13 cellular contexts compared by ENCODE assay signal in genomic region chr19:46611791-46612190, GRCh38. TPM values are rescaled to one million over a fixed set of nuclear protein-coding genes. Genes with fewer than 3 reads are reported as not detected.
A peak's percentile ranks its signal among the peaks of the same experiment; 100 is the strongest.
DNase-seq lines count a peak whose midpoint lies in the region; ATAC-seq and TF ChIP-seq lines count a peak whose summit lies in the region.
"Had no signal": no experiment of that assay in that cellular context is flagged by ENCODE, and none has a peak within 500 bp of the region (broad histone marks: within the 10 kb centered on the region; RNA-seq: fewer than 3 reads in every experiment).

No MANE protein-coding gene starts in this region.

- H3K36me3 ChIP-seq in SK-N-MC (ENCODE audit: insufficient read depth, low read length) (peaks cover 33% of the 10 kb centered on the region; the same call in 1 of the 2 replicates), esophagus squamous epithelium (peaks cover 26 to 41% (median 31%) of the 10 kb centered on the region in 3 donors), GM23338 (ENCODE audit: insufficient read depth) (peaks cover 16% of the 10 kb centered on the region; the same call in 1 of the 2 replicates)

- H3K27ac Mint-ChIP-seq in activated naive CD4-positive, alpha-beta T cell treated with anti-CD3 and anti-CD28 coated beads for 36 hours: peak overlapping the region; percentile 80
- H3K27ac Mint-ChIP-seq in stimulated activated naive B cell treated with anti-CD40 and anti-IgM and Interleukin-4, amounts not matched to agents 10 μg/mL and 1 μg/mL and 100 μg/mL, for 72 hours: peak overlapping the region; percentile 82
- no peak overlapping the region for H3K27ac Mint-ChIP-seq in GM23338

- no peaks in the 10 kb centered on the region for H3K9me3 Mint-ChIP-seq in activated naive CD4-positive, alpha-beta T cell treated with anti-CD3 and anti-CD28 coated beads for 36 hours
- no peaks in the 10 kb centered on the region for H3K9me3 Mint-ChIP-seq in stimulated activated naive B cell treated with anti-CD40 and anti-IgM and Interleukin-4, amounts not matched to agents 10 μg/mL and 1 μg/mL and 100 μg/mL, for 72 hours
- no peaks in the 10 kb centered on the region for H3K9me3 Mint-ChIP-seq in GM23338

- DNase-seq in activated naive CD4-positive, alpha-beta T cell treated with anti-CD3 and anti-CD28 coated beads for 36 hours: no peak
- no peak for DNase-seq in activated naive CD4-positive, alpha-beta T cell treated with Interleukin-2 at 50 U/mL for 16 hours
- DNase-seq in SK-N-MC (ENCODE audit: low read depth, low spot score) (no peak), right cardiac atrium (peak in 2 of 3 donors; percentile 13 to 43), esophagus squamous epithelium (lab: John Stamatoyannopoulos, UW) (no peak), GM23338 (ENCODE audit: low spot score) (no peak)
- DNase-seq in stimulated activated naive B cell treated with anti-CD40 and anti-IgM and Interleukin-4, amounts not matched to agents 10 μg/mL and 1 μg/mL and 100 μg/mL, for 72 hours: no peak
- DNase-seq: NCI-H2107 had no signal

- no peaks in the 10 kb centered on the region for H3K4me1 ChIP-seq in right cardiac atrium (ENCODE audit: control insufficient read depth, insufficient read depth, low read length)
- peaks cover 1 to 41% (median 4%) of the 10 kb centered on the region in 3 donors for H3K4me1 ChIP-seq in esophagus squamous epithelium
- H3K4me1 ChIP-seq in GM23338 (ENCODE audit: insufficient read depth): no peaks in the 10 kb centered on the region

- H3K4me2 ChIP-seq in GM23338: no peak overlapping the region

- H3K27ac ChIP-seq in SK-N-MC: 0 out of 2 replicates have a peak overlapping the region, but pooled peaks have one; percentile 31
- H3K27ac ChIP-seq in right cardiac atrium (ENCODE audit: low read length): no peak overlapping the region
- H3K27ac ChIP-seq in esophagus squamous epithelium: no peak overlapping the region
- H3K27ac ChIP-seq in GM23338 (ENCODE audit: low read depth): no peak overlapping the region
- H3K27ac ChIP-seq: neutrophil had no signal

- H3K27me3 ChIP-seq in right cardiac atrium (ENCODE audit: control insufficient read depth, insufficient read depth) (no peaks in the 10 kb centered on the region), esophagus squamous epithelium (no peaks in the 10 kb centered on the region), GM23338 (ENCODE audit: insufficient read depth) (no peaks in the 10 kb centered on the region)
- H3K27me3 ChIP-seq: ascending aorta had no signal

- CTCF ChIA-PET in activated naive CD4-positive, alpha-beta T cell treated with anti-CD3 and anti-CD28 coated beads for 36 hours (lab: Charles Lee): interaction anchor here (0.6 to 10.9 kb wide), 11 partner anchors 9 to 140 kb away, joined by 3 to 178 read pairs (median 6); partner anchors contain the start of genes DACT3 and PTGIR

- peaks cover 69% of the 10 kb centered on the region for H3K4me1 Mint-ChIP-seq in activated naive CD4-positive, alpha-beta T cell treated with anti-CD3 and anti-CD28 coated beads for 36 hours (ENCODE audit: low read depth)
- H3K4me1 Mint-ChIP-seq in stimulated activated naive B cell treated with anti-CD40 and anti-IgM and Interleukin-4, amounts not matched to agents 10 μg/mL and 1 μg/mL and 100 μg/mL, for 72 hours: peaks cover 50 to 59% of the 10 kb centered on the region in 2 donors
- H3K4me1 Mint-ChIP-seq in GM23338: peaks cover 9% of the 10 kb centered on the region

- H4K20me1 ChIP-seq in GM23338 (replicated peaks; ENCODE audit: insufficient read depth): 0 out of 2 replicates have a peak, but pooled peaks cover 4% of the 10 kb centered on the region

- H3F3A ChIP-seq in GM23338 (replicated peaks; ENCODE audit: low read depth): no peaks in the 10 kb centered on the region

- no peak for TF ChIP-seq CTCF in esophagus squamous epithelium (IDR thresholded peaks at IDR 0.05)
- no peak for TF ChIP-seq CTCF in GM23338 (conservative IDR thresholded peaks at IDR 0.05; ENCODE audit: low read depth in 2 of 2)

- no peak overlapping the region for H3K4me3 ChIP-seq in SK-N-MC
- no peak overlapping the region for H3K4me3 ChIP-seq in right cardiac atrium (ENCODE audit: low read length)
- H3K4me3 ChIP-seq in esophagus squamous epithelium: no peak overlapping the region
- H3K4me3 ChIP-seq in GM23338: no peak overlapping the region
- H3K4me3 ChIP-seq: ascending aorta had no signal

- no peak overlapping the region for H2AFZ ChIP-seq in GM23338

- no peaks in the 10 kb centered on the region for H3K27me3 Mint-ChIP-seq in activated naive CD4-positive, alpha-beta T cell treated with anti-CD3 and anti-CD28 coated beads for 36 hours (ENCODE audit: low read depth)
- no peaks in the 10 kb centered on the region for H3K27me3 Mint-ChIP-seq in stimulated activated naive B cell treated with anti-CD40 and anti-IgM and Interleukin-4, amounts not matched to agents 10 μg/mL and 1 μg/mL and 100 μg/mL, for 72 hours
- H3K27me3 Mint-ChIP-seq in GM23338 (ENCODE audit: insufficient read depth, low read depth, poor library complexity): peaks cover 9% of the 10 kb centered on the region

- no peak for TF ChIP-seq POLR2A in esophagus squamous epithelium (IDR thresholded peaks at IDR 0.05)

- H3K9me2 ChIP-seq in GM23338 (ENCODE audit: insufficient read depth): no peaks in the 10 kb centered on the region

- intact Hi-C loops in activated naive CD4-positive, alpha-beta T cell treated with anti-CD3 and anti-CD28 coated beads for 36 hours (cut with micrococcal nuclease): loop anchor here (1.0 to 2.0 kb wide), 2 partner anchors 11 to 89 kb away; no protein-coding TSS in a partner anchor
- intact Hi-C loops in right cardiac atrium (cut with DNase I) (loop anchor here in 3 of 4 donors (2.0 to 10.0 kb wide), 3 partner anchors 51 to 233 kb away; partner anchors contain the start of gene DACT3 (in 1 of the 3)), esophagus squamous epithelium (cut with DNase I) (no loop called here)

- H3K9ac ChIP-seq in SK-N-MC (ENCODE audit: insufficient read length): no peak overlapping the region

- 66% methylated on average over 6 of the region's 6 CpGs for WGBS in right cardiac atrium
- 36 to 50% methylated on average over 1 to 2 of the region's 6 CpGs for WGBS in esophagus squamous epithelium, 2 donors

- peak overlapping the region; percentile 40 for H3K4me3 Mint-ChIP-seq in activated naive CD4-positive, alpha-beta T cell treated with anti-CD3 and anti-CD28 coated beads for 36 hours
- peak overlapping the region; percentile 26 to 39 for H3K4me3 Mint-ChIP-seq in stimulated activated naive B cell treated with anti-CD40 and anti-IgM and Interleukin-4, amounts not matched to agents 10 μg/mL and 1 μg/mL and 100 μg/mL, for 72 hours
- no peak overlapping the region for H3K4me3 Mint-ChIP-seq in GM23338

- H3K9me3 ChIP-seq in SK-N-MC (ENCODE audit: low read depth, low read length) (no peaks in the 10 kb centered on the region), right cardiac atrium (ENCODE audit: control insufficient read depth, low read length) (no peaks in the 10 kb centered on the region), esophagus squamous epithelium (no peaks in the 10 kb centered on the region)
- H3K9me3 ChIP-seq: ascending aorta, neutrophil had no signal

- H3K36me3 Mint-ChIP-seq in activated naive CD4-positive, alpha-beta T cell treated with anti-CD3 and anti-CD28 coated beads for 36 hours (ENCODE audit: low read depth): peaks cover 40% of the 10 kb centered on the region
- H3K36me3 Mint-ChIP-seq in stimulated activated naive B cell treated with anti-CD40 and anti-IgM and Interleukin-4, amounts not matched to agents 10 μg/mL and 1 μg/mL and 100 μg/mL, for 72 hours: peaks cover 48 to 65% of the 10 kb centered on the region in 2 donors
- peaks cover 35% of the 10 kb centered on the region for H3K36me3 Mint-ChIP-seq in GM23338 (ENCODE audit: low read depth)

- ATAC-seq in right cardiac atrium (no peak), HG03439 (IDR thresholded peaks at IDR 0.05; ENCODE audit: unreplicated experiment) (no peak), GM23338 (no peak)
- ATAC-seq in stimulated activated naive B cell treated with anti-CD40 and anti-IgM and Interleukin-4, amounts not matched to agents 10 μg/mL and 1 μg/mL and 100 μg/mL, for 72 hours (replicated peaks): peak; percentile 10 to 23

- H3K79me2 ChIP-seq in GM23338 (replicated peaks; ENCODE audit: insufficient read depth): no peaks in the 10 kb centered on the region

TF ChIP-seq in GM23338, 12 proteins besides CTCF, POLR2A, EP300 and RAD21 (continues in another document):
- TF ChIP-seq NANOG (IDR thresholded peaks at IDR 0.05; ENCODE audit: borderline replicate concordance) (no peak), EZH2phosphoT487 (IDR thresholded peaks at IDR 0.05; ENCODE audit: unreplicated experiment) (no peak), JUNB (IDR thresholded peaks at IDR 0.05; ENCODE audit: unreplicated experiment) (no peak)

RNA-seq across cellular contexts. Expression of gene CALM3, which starts 10.7 kb away (rescaled TPM):
- total RNA-seq in activated naive CD4-positive, alpha-beta T cell treated with anti-CD3 and anti-CD28 coated beads for 36 hours: 100 to 1,000 TPM; 482 to 500 TPM
- total RNA-seq in right cardiac atrium: 100 to 1,000 TPM; 232 to 357 (median 343) TPM
- 365 TPM for polyA plus RNA-seq in right cardiac atrium
- total RNA-seq in esophagus squamous epithelium: 100 to 1,000 TPM in 1 of 4 donors, 10 to 100 TPM in 3; 61.9 to 147 (median 84.6) TPM
- 193 and 215 TPM in 2 replicates for total RNA-seq in GM23338 (2014; rRNA removed; shearing (Covaris generic))
- 143 and 148 TPM in 2 replicates for polyA plus RNA-seq in GM23338 (2016; fragmentation: Nextera tagmentation; extraction: Ambion mirVana)

RNA-seq across cellular contexts. Expression of gene PTGIR, which starts 13.1 kb away (rescaled TPM):
- 10 to 100 TPM; 16.3 to 17.2 TPM for total RNA-seq in activated naive CD4-positive, alpha-beta T cell treated with anti-CD3 and anti-CD28 coated beads for 36 hours
- total RNA-seq in right cardiac atrium (10 to 100 TPM in 2 of 4 donors, 1 to 10 TPM in 2; 7.6 to 13.5 (median 9.5) TPM), esophagus squamous epithelium (1 to 10 TPM in 2 of 4 donors, under 1 TPM in 1, not detected in 1; 0.57 to 3.0 (median 1.1) TPM)
- polyA plus RNA-seq in right cardiac atrium (6.7 TPM), GM23338 (2016; fragmentation: Nextera tagmentation; extraction: Ambion mirVana) (not detected in 2 replicates)
- total RNA-seq in GM23338 (2014; rRNA removed; shearing (Covaris generic)): not detected in 2 replicates
- total RNA-seq: kidney epithelial cell had no signal

RNA-seq across cellular contexts. Expression of gene GNG8, which starts 24.2 kb away (rescaled TPM):
- 1 to 10 TPM; 7.1 to 8.1 TPM for total RNA-seq in activated naive CD4-positive, alpha-beta T cell treated with anti-CD3 and anti-CD28 coated beads for 36 hours
- total RNA-seq in right cardiac atrium (1 to 10 TPM; 3.0 to 7.4 (median 4.7) TPM), esophagus squamous epithelium (not detected)
- polyA plus RNA-seq in right cardiac atrium (not detected), GM23338 (2016; fragmentation: Nextera tagmentation; extraction: Ambion mirVana) (5.7 and 5.9 TPM in 2 replicates)
- total RNA-seq in GM23338 (2014; rRNA removed; shearing (Covaris generic)): not detected in 2 replicates
- total RNA-seq: ascending aorta, kidney epithelial cell, M059J had no signal

RNA-seq across cellular contexts. Expression of gene DACT3, which starts 49.2 kb away (rescaled TPM):
- 1 to 10 TPM; 2.4 to 3.0 TPM for total RNA-seq in activated naive CD4-positive, alpha-beta T cell treated with anti-CD3 and anti-CD28 coated beads for 36 hours
- total RNA-seq in right cardiac atrium: 10 to 100 TPM; 24.6 to 46.5 (median 37.2) TPM
- polyA plus RNA-seq in right cardiac atrium: 28.3 TPM
- 1 to 10 TPM in 2 of 4 donors, under 1 TPM in 2; 0.22 to 5.7 (median 1.8) TPM for total RNA-seq in esophagus squamous epithelium
- total RNA-seq in GM23338 (2014; rRNA removed; shearing (Covaris generic)): 1.2 and 2.6 TPM in 2 replicates
- polyA plus RNA-seq in GM23338 (2016; fragmentation: Nextera tagmentation; extraction: Ambion mirVana): 0.75 and 0.78 TPM in 2 replicates

Comparison
In these comparisons a context has a peak if more than half of its experiments do, and no peak if none do; other contexts are left out.
1. DNase-seq: peak in right cardiac atrium (2 of 3); none in activated naive CD4-positive, alpha-beta T cell treated with anti-CD3 and anti-CD28 coated beads for 36 hours (single experiment), activated naive CD4-positive, alpha-beta T cell treated with Interleukin-2 at 50 U/mL for 16 hours (single experiment), SK-N-MC (single experiment), stimulated activated naive B cell treated with anti-CD40 and anti-IgM and Interleukin-4, amounts not matched to agents 10 μg/mL and 1 μg/mL and 100 μg/mL, for 72 hours (single experiment), esophagus squamous epithelium (single experiment) and GM23338 (single experiment).
2. ATAC-seq: peak in stimulated activated naive B cell treated with anti-CD40 and anti-IgM and Interleukin-4, amounts not matched to agents 10 μg/mL and 1 μg/mL and 100 μg/mL, for 72 hours (2 of 2); none in right cardiac atrium (0 of 2), HG03439 (single experiment) and GM23338 (single experiment).